In the genomic region with DNA sequence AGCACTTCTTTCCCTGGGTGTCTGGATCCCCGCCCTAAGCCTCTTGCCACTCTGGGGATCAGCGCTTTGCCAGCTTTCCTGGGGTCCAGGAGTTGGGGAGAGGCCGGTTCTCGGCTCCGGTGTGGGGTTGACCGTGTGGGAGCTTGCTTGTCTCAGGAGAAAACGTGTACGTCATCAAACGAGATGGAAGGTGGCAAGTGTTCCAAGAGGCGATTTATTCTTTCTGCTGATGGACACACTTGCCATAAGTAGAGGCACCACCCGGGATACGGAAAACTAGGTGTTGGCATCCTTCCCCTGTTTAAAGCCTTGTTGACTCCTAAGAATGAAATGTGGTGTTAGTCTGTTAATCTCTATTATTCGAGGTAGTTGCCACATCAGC, we compare ENCODE assay signal across 8 cellular contexts. TPM values are rescaled to one million over a fixed set of nuclear protein-coding genes. Genes with fewer than 3 reads are reported as not detected.
DNase-seq lines count a peak whose midpoint lies in the region; ATAC-seq and TF ChIP-seq lines count a peak whose summit lies in the region.

No MANE protein-coding gene starts in this region.

- peak overlapping the region; percentile 94 for H3K4me3 ChIP-seq in MM.1S (ENCODE audit: low read length)

- peaks cover 50% of the 10 kb centered on the region for H3K36me3 Mint-ChIP-seq in activated CD4-positive, alpha-beta T cell treated with anti-CD3 and anti-CD28 coated beads, Interleukin-2, amount 10 ng/mL, durations not matched to agents 24 days and 14 days (ENCODE audit: low read depth)
- peaks cover 57% of the 10 kb centered on the region for H3K36me3 Mint-ChIP-seq in dendritic cell treated with granulocyte-macrophage colony-stimulating factor and Interleukin-4, amounts not matched to agents 40 ng/mL and 50 ng/mL, for 4 days (ENCODE audit: low read depth)
- peaks cover 39% of the 10 kb centered on the region for H3K36me3 Mint-ChIP-seq in nephron (ENCODE audit: low read depth)

- peak overlapping the region; percentile 92 for H3K9ac ChIP-seq in MM.1S (ENCODE audit: low read length)

- TF ChIP-seq CTCF in MM.1S (IDR thresholded peaks at IDR 0.05; ENCODE audit: low read length) (no peak), nephron (IDR thresholded peaks at IDR 0.05; ENCODE audit: unreplicated experiment in 3 of 3) (no peak)

- ATAC-seq in GM18519 (IDR thresholded peaks at IDR 0.05; ENCODE audit: low FRiP score, unreplicated experiment), result no peak

- no peak for DNase-seq in activated CD4-positive, alpha-beta T cell treated with anti-CD3 and anti-CD28 coated beads, Interleukin-2, amount 10 ng/mL, durations not matched to agents 24 days and 14 days
- DNase-seq in activated CD4-positive, alpha-beta T cell treated with anti-CD3 and anti-CD28 coated beads for 48 hours, result no peak
- DNase-seq in MM.1S (no peak), mesenteric fat pad (ENCODE audit: low spot score) (no peak)
- DNase-seq in activated CD4-positive, alpha-beta T cell treated with anti-CD3 and anti-CD28 coated beads, Interleukin-2, amount 50 U/mL, for 4 hours, result no peak

- H3K4me3 Mint-ChIP-seq in activated CD4-positive, alpha-beta T cell treated with anti-CD3 and anti-CD28 coated beads, Interleukin-2, amount 10 ng/mL, durations not matched to agents 24 days and 14 days, result peak overlapping the region; percentile 92
- H3K4me3 Mint-ChIP-seq in dendritic cell treated with granulocyte-macrophage colony-stimulating factor and Interleukin-4, amounts not matched to agents 40 ng/mL and 50 ng/mL, for 4 days, result peak overlapping the region; percentile 98
- peak overlapping the region; percentile 95 to 100 (median 96) for H3K4me3 Mint-ChIP-seq in nephron

- no peaks in the 10 kb centered on the region for H3K27me3 Mint-ChIP-seq in activated CD4-positive, alpha-beta T cell treated with anti-CD3 and anti-CD28 coated beads, Interleukin-2, amount 10 ng/mL, durations not matched to agents 24 days and 14 days
- H3K27me3 Mint-ChIP-seq in dendritic cell treated with granulocyte-macrophage colony-stimulating factor and Interleukin-4, amounts not matched to agents 40 ng/mL and 50 ng/mL, for 4 days, result no peaks in the 10 kb centered on the region
- no peaks in the 10 kb centered on the region for H3K27me3 Mint-ChIP-seq in nephron (ENCODE audit: low read depth)

- no peaks in the 10 kb centered on the region for H3K27me3 ChIP-seq in MM.1S (replicated peaks; ENCODE audit: insufficient read depth, low read length)

- H2AFZ ChIP-seq in MM.1S (ENCODE audit: low read length), result peak overlapping the region; percentile 96

- H3K9me3 Mint-ChIP-seq in activated CD4-positive, alpha-beta T cell treated with anti-CD3 and anti-CD28 coated beads, Interleukin-2, amount 10 ng/mL, durations not matched to agents 24 days and 14 days, result no peaks in the 10 kb centered on the region
- no peaks in the 10 kb centered on the region for H3K9me3 Mint-ChIP-seq in dendritic cell treated with granulocyte-macrophage colony-stimulating factor and Interleukin-4, amounts not matched to agents 40 ng/mL and 50 ng/mL, for 4 days
- H3K9me3 Mint-ChIP-seq in nephron, result no peaks in the 10 kb centered on the region

- no peaks in the 10 kb centered on the region for H3K9me2 ChIP-seq in MM.1S (replicated peaks; ENCODE audit: insufficient read depth, low read length)

- H3K27ac Mint-ChIP-seq in activated CD4-positive, alpha-beta T cell treated with anti-CD3 and anti-CD28 coated beads, Interleukin-2, amount 10 ng/mL, durations not matched to agents 24 days and 14 days, result peak overlapping the region; percentile 98
- H3K27ac Mint-ChIP-seq in dendritic cell treated with granulocyte-macrophage colony-stimulating factor and Interleukin-4, amounts not matched to agents 40 ng/mL and 50 ng/mL, for 4 days, result peak overlapping the region; percentile 94
- H3K27ac Mint-ChIP-seq in nephron, result peak overlapping the region; percentile 95 to 98 (median 97)

- H3K79me2 ChIP-seq in MM.1S (ENCODE audit: low read length), result peaks cover 82% of the 10 kb centered on the region

- no peaks in the 10 kb centered on the region for H3K9me3 ChIP-seq in MM.1S (replicated peaks; ENCODE audit: insufficient read depth, low read length)

- peaks cover 18% of the 10 kb centered on the region for H3K4me1 ChIP-seq in MM.1S (ENCODE audit: low read length)

- H3F3A ChIP-seq in MM.1S (ENCODE audit: insufficient read depth, low read length), result peaks cover 45% of the 10 kb centered on the region

- H3K4me2 ChIP-seq in MM.1S (ENCODE audit: low read depth, low read length), result peak overlapping the region; percentile 79

- peaks cover 42% of the 10 kb centered on the region for H3K4me1 Mint-ChIP-seq in activated CD4-positive, alpha-beta T cell treated with anti-CD3 and anti-CD28 coated beads, Interleukin-2, amount 10 ng/mL, durations not matched to agents 24 days and 14 days
- peaks cover 42% of the 10 kb centered on the region for H3K4me1 Mint-ChIP-seq in dendritic cell treated with granulocyte-macrophage colony-stimulating factor and Interleukin-4, amounts not matched to agents 40 ng/mL and 50 ng/mL, for 4 days (ENCODE audit: low read depth)
- H3K4me1 Mint-ChIP-seq in nephron, result peaks cover 27% of the 10 kb centered on the region

- H3K27ac ChIP-seq in MM.1S (ENCODE audit: low read length), result peak overlapping the region; percentile 94

- intact Hi-C loops in activated CD4-positive, alpha-beta T cell treated with anti-CD3 and anti-CD28 coated beads, Interleukin-2, amount 10 ng/mL, durations not matched to agents 24 days and 14 days (cut with micrococcal nuclease), result loop anchor here (1.0 to 10.0 kb wide), 4 partner anchors 119 to 1769 kb away; a partner anchor contains a TSS
- intact Hi-C loops in dendritic cell treated with granulocyte-macrophage colony-stimulating factor and Interleukin-4, amounts not matched to agents 40 ng/mL and 50 ng/mL, for 4 days (cut with micrococcal nuclease), result loop anchor here (1.0 to 2.0 kb wide), 2 partner anchors 8 to 119 kb away; a partner anchor contains a TSS

- peaks cover 24% of the 10 kb centered on the region; the same call in 1 of the 2 replicates for H3K36me3 ChIP-seq in MM.1S (replicated peaks; ENCODE audit: insufficient read depth, low read length)

- H4K20me1 ChIP-seq in MM.1S (ENCODE audit: insufficient read depth, low read length), result peaks cover 9% of the 10 kb centered on the region

RNA-seq across cellular contexts. Expression of a gene that starts 0.3 kb away (rescaled TPM):
- total RNA-seq in activated CD4-positive, alpha-beta T cell treated with anti-CD3 and anti-CD28 coated beads, Interleukin-2, amount 10 ng/mL, durations not matched to agents 24 days and 14 days, result 37.1 and 41.1 TPM in 2 replicates
- total RNA-seq in mesenteric fat pad, result 4.4 TPM

RNA-seq across cellular contexts. Expression of a gene that starts 0.8 kb away (rescaled TPM):
- total RNA-seq in activated CD4-positive, alpha-beta T cell treated with anti-CD3 and anti-CD28 coated beads, Interleukin-2, amount 10 ng/mL, durations not matched to agents 24 days and 14 days, result 3,393 and 3,435 TPM in 2 replicates
- 1,807 TPM for total RNA-seq in mesenteric fat pad

RNA-seq across cellular contexts. Expression of a gene that starts 7.9 kb away (rescaled TPM):
- 33.5 and 33.9 TPM in 2 replicates for total RNA-seq in activated CD4-positive, alpha-beta T cell treated with anti-CD3 and anti-CD28 coated beads, Interleukin-2, amount 10 ng/mL, durations not matched to agents 24 days and 14 days
- 18.4 TPM for total RNA-seq in mesenteric fat pad
